ENCODE assay signal across 29 cellular contexts in the genomic region with DNA sequence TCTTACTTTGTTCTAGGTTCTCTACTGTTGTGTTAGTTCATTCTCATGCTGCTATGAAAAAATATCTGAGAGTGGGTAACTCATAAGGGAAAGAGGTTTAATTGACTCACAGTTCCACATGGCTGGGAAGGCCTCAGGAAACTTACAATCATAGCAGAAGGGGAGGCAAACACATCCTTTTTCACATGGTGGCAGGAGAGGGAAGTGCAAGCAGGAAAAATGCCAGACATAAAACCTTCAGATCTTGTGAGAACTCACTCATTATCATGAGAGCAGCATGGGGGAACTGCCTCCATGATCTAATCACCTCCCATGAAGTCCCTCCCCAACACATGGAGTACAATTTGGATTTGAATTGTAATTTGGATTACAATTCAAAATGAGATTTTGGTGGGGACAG.
A peak's percentile ranks its signal among the peaks of the same experiment; 100 is the strongest.
DNase-seq lines count a peak whose midpoint lies in the region; FAIRE-seq and TF ChIP-seq lines count a peak whose summit lies in the region.
"Had no signal": no experiment of that assay in that cellular context is flagged by ENCODE, and none has a peak within 500 bp of the region (broad histone marks: within the 10 kb centered on the region; RNA-seq: fewer than 3 reads in every experiment).

No MANE protein-coding gene starts in this region.

- H2BK20ac ChIP-seq in H9 (ENCODE audit: low read depth, low read length, poor library complexity, severe bottlenecking) = no peak overlapping the region

- H3K18ac ChIP-seq in H9 (ENCODE audit: insufficient read length, low read depth, low read length) = no peak overlapping the region

- peak; percentile 49; the same call in 2 of the 3 replicates for TF ChIP-seq CTCF in H9 (conservative IDR thresholded peaks at IDR 0.05)
- peak; percentile 17 for TF ChIP-seq CTCF in epithelial cell of esophagus (IDR thresholded peaks at IDR 0.05; ENCODE audit: insufficient read depth, low read depth, low read length, missing control alignments)
- peak; percentile 13 for TF ChIP-seq CTCF in retinal pigment epithelial cell (conservative IDR thresholded peaks at IDR 0.05; ENCODE audit: low read depth, low read length)

- no peak overlapping the region for H3K56ac ChIP-seq in H9 (ENCODE audit: insufficient read length, low read depth, low read length)

- no peak overlapping the region for H3K4me3 ChIP-seq in epithelial cell of esophagus (ENCODE audit: low read length)
- no peak overlapping the region for H3K4me3 ChIP-seq in retinal pigment epithelial cell (ENCODE audit: low read length)
- H3K4me3 ChIP-seq: A549; BLaER1 treated with 17β-estradiol and CSF1 and Interleukin-3, amounts not matched to agents 10 nM and 100 nM; PC-9; SJSA1 had no signal

- H3K4me1 Mint-ChIP-seq in H9 = no peaks in the 10 kb centered on the region
- H3K4me1 Mint-ChIP-seq: IgD-negative memory B cell had no signal

- no peak overlapping the region for H3K9ac ChIP-seq in H9 (ENCODE audit: extremely low read depth, insufficient read length, low read length)
- H3K9ac ChIP-seq: BLaER1 treated with 17β-estradiol and CSF1 and Interleukin-3, amounts not matched to agents 10 nM and 100 nM; KMS-11 had no signal

- H3K36me3 Mint-ChIP-seq in H9 (ENCODE audit: insufficient read depth in 1 of 3, low read depth in 3 of 3) = no peaks in the 10 kb centered on the region; a peak in 3 of 7 replicates
- H3K36me3 Mint-ChIP-seq: IgD-negative memory B cell had no signal

- H3K23ac ChIP-seq in H9 (ENCODE audit: insufficient read length, low read depth, low read length) = no peak overlapping the region

- no peaks in the 10 kb centered on the region for H3K9me3 Mint-ChIP-seq in H9

- H3K27me3 Mint-ChIP-seq in H9 (ENCODE audit: low read depth) = no peaks in the 10 kb centered on the region
- H3K27me3 Mint-ChIP-seq: CD4-positive, alpha-beta T cell; IgD-negative memory B cell had no signal

- no peak overlapping the region for H4K91ac ChIP-seq in H9 (ENCODE audit: insufficient read length, low read depth, low read length)

- H4K20me1 ChIP-seq in H9 (ENCODE audit: control insufficient read depth, insufficient read depth, insufficient read length) = no peaks in the 10 kb centered on the region
- H4K20me1 ChIP-seq: BLaER1 treated with 17β-estradiol and CSF1 and Interleukin-3, amounts not matched to agents 10 nM and 100 nM had no signal

- no peak overlapping the region for H3K27ac Mint-ChIP-seq in H9
- H3K27ac Mint-ChIP-seq: CD4-positive, alpha-beta T cell; IgD-negative memory B cell had no signal

- H3K9me3 ChIP-seq in H9 (ENCODE audit: control insufficient read depth, low read depth, low read length) = no peaks in the 10 kb centered on the region
- H3K9me3 ChIP-seq: A549; BLaER1 treated with 17β-estradiol and CSF1 and Interleukin-3, amounts not matched to agents 10 nM and 100 nM; SJSA1 had no signal

- H4K5ac ChIP-seq in H9 (ENCODE audit: insufficient read length, low read depth, low read length) = no peak overlapping the region

- H2BK15ac ChIP-seq in H9 (ENCODE audit: low read depth, low read length) = no peak overlapping the region

- H3K27ac ChIP-seq in H9 (ENCODE audit: insufficient read length, low read depth, low read length) = no peak overlapping the region
- H3K27ac ChIP-seq: A549; BLaER1 treated with 17β-estradiol and CSF1 and Interleukin-3, amounts not matched to agents 10 nM and 100 nM; KMS-11; PC-9; SJSA1 had no signal

- no peak overlapping the region for H2BK12ac ChIP-seq in H9 (ENCODE audit: insufficient read length, low read depth, low read length)

- H3K4me1 ChIP-seq in H9 (ENCODE audit: insufficient read depth, low read length) = no peaks in the 10 kb centered on the region
- H3K4me1 ChIP-seq: A549; BLaER1 treated with 17β-estradiol and CSF1 and Interleukin-3, amounts not matched to agents 10 nM and 100 nM; SJSA1 had no signal

- H3K79me1 ChIP-seq in H9 (ENCODE audit: insufficient read depth, low read depth, low read length, poor library complexity, severe bottlenecking) = no peaks in the 10 kb centered on the region

- no peaks in the 10 kb centered on the region for H3K23me2 ChIP-seq in H9 (ENCODE audit: insufficient read length, low read depth, low read length, poor library complexity, severe bottlenecking)

- FAIRE-seq in frontal cortex (lab: Jason Lieb, UNC) = no peak
- FAIRE-seq: A549, D721Med, GM19239 had no signal

- H3K4me2 ChIP-seq in H9 (ENCODE audit: insufficient read depth, insufficient read length, low read length) = no peak overlapping the region
- H3K4me2 ChIP-seq: A549; BLaER1 treated with 17β-estradiol and CSF1 and Interleukin-3, amounts not matched to agents 10 nM and 100 nM; KMS-11; PC-9 had no signal

- no peak overlapping the region for H3K4me3 Mint-ChIP-seq in H9
- H3K4me3 Mint-ChIP-seq: CD4-positive, alpha-beta T cell; IgD-negative memory B cell had no signal

- no peak for DNase-seq in H9
- peak; percentile 9 for DNase-seq in RKO (ENCODE audit: low spot score)
- no peak for DNase-seq in epithelial cell of esophagus (ENCODE audit: low read depth)
- DNase-seq in retinal pigment epithelial cell (ENCODE audit: low read depth) = no peak
- DNase-seq in activated gamma-delta T cell (lab: John Stamatoyannopoulos, UW) = no peak
- DNase-seq in stimulated activated CD4-positive, alpha-beta T cell treated with anti-CD3 and anti-CD28 coated beads, Interleukin-2, amount 100 ng/mL, for 24 hours = no peak
- no peak for DNase-seq in frontal cortex (ENCODE audit: low spot score in 2 of 2)
- DNase-seq: AML-193; CD4-positive, alpha-beta T cell; DND-41; H7; MM.1S; NCI-H1417; NCI-H1694; NCI-H2029 treated with DMSO at 0.1 percent for 48 hours; NCI-H446 treated with DMSO at 0.1 percent for 48 hours; NCI-H526; NCI-H82; NK-92 treated with Interleukin-12 subunit alpha and Interleukin-12 subunit beta, amount 100 ng/mL, for 24 hours; PC-9; Right ventricle myocardium superior; RPMI8226 had no signal

- H3K27me3 ChIP-seq in H9 (ENCODE audit: insufficient read depth, low read length) = no peaks in the 10 kb centered on the region
- H3K27me3 ChIP-seq: BLaER1 treated with 17β-estradiol and CSF1 and Interleukin-3, amounts not matched to agents 10 nM and 100 nM; SJSA1 had no signal

- H3T11ph ChIP-seq in H9 (ENCODE audit: low read length) = no peak overlapping the region

- H2BK120ac ChIP-seq in H9 (ENCODE audit: low read depth, low read length, poor library complexity, severe bottlenecking) = no peak overlapping the region

- no peak overlapping the region for H2AFZ ChIP-seq in H9 (ENCODE audit: low read length)
- H2AFZ ChIP-seq: PC-9 had no signal

- H4K8ac ChIP-seq in H9 (replicated peaks; ENCODE audit: insufficient read length, low read depth, low read length) = no peak overlapping the region

- H2BK5ac ChIP-seq in H9 (ENCODE audit: insufficient read length, low read length) = no peak overlapping the region

- 0 out of 2 replicates have a peak, but pooled peaks cover 2% of the 10 kb centered on the region for H3K79me2 ChIP-seq in H9 (ENCODE audit: insufficient read depth, low read length)

- H2AK5ac ChIP-seq in H9 (ENCODE audit: insufficient read length, low read length) = no peak overlapping the region

- H3K4ac ChIP-seq in H9 (ENCODE audit: low read depth, low read length) = no peak overlapping the region

- H3K14ac ChIP-seq in H9 (ENCODE audit: insufficient read depth, low read length) = no peak overlapping the region
